In genomic region chr12:53267309-53268008, GRCh38 we compare ENCODE assay signal across 8 cellular contexts. TPM values are rescaled to one million over a fixed set of nuclear protein-coding genes. Genes with fewer than 3 reads are reported as not detected.
A peak's percentile ranks its signal among the peaks of the same experiment; 100 is the strongest.
DNase-seq lines count a peak whose midpoint lies in the region; ATAC-seq and TF ChIP-seq lines count a peak whose summit lies in the region.

No MANE protein-coding gene starts in this region.

- H4K20me1 ChIP-seq in SK-N-SH (ENCODE audit: insufficient read depth) (no peaks in the 10 kb centered on the region), neural progenitor cell (ENCODE audit: low read depth) (peaks cover 4% of the 10 kb centered on the region)

- peaks cover 12% of the 10 kb centered on the region for H3K36me3 Mint-ChIP-seq in neural progenitor cell

- H3K4me1 ChIP-seq in SK-N-SH (ENCODE audit: control insufficient read depth in 1 of 2, insufficient read depth in 2 of 2, low read depth in 1 of 2, low read length in 1 of 2), result peaks cover 5 to 21% of the 10 kb centered on the region in 2 experiments; a peak in 2 of 4 replicates
- H3K4me1 ChIP-seq in effector memory CD4-positive, alpha-beta T cell (ENCODE audit: control insufficient read depth, insufficient read depth, low read length, poor library complexity, severe bottlenecking), result peaks cover 5% of the 10 kb centered on the region
- H3K4me1 ChIP-seq in neural progenitor cell, result peaks cover 24% of the 10 kb centered on the region

- POLR2A ChIA-PET in SK-N-SH (lab: Yijun Ruan, JAX), result interaction anchor here (0.6 to 1.8 kb wide), 5 partner anchors 10 to 233 kb away, joined by 4 to 6 read pairs (median 4); no protein-coding TSS in a partner anchor

- no peaks in the 10 kb centered on the region for H3K9me3 Mint-ChIP-seq in neural progenitor cell

- no peaks in the 10 kb centered on the region for H3K9me2 ChIP-seq in SK-N-SH

- H3K27ac ChIP-seq in SK-N-SH (ENCODE audit: low read depth in 2 of 2, low read length in 1 of 2) (no peak overlapping the region), neural progenitor cell (no peak overlapping the region)
- peak overlapping the region; percentile 61 for H3K27ac ChIP-seq in effector memory CD4-positive, alpha-beta T cell (ENCODE audit: insufficient read depth, low read length, poor library complexity, severe bottlenecking)

- H3K9me3 ChIP-seq in SK-N-SH, result no peaks in the 10 kb centered on the region
- no peaks in the 10 kb centered on the region for H3K9me3 ChIP-seq in effector memory CD4-positive, alpha-beta T cell (ENCODE audit: control insufficient read depth, low read length)
- H3K9me3 ChIP-seq in neural progenitor cell (ENCODE audit: low read depth), result no peaks in the 10 kb centered on the region

- H3K9ac ChIP-seq in SK-N-SH (peak overlapping the region; percentile 74; the same call in 1 of the 2 replicates), neural progenitor cell (no peak overlapping the region)

- H3K4me3 Mint-ChIP-seq in neural progenitor cell, result peak overlapping the region; percentile 100

- TF ChIP-seq CTCF in SK-N-SH (IDR thresholded peaks at IDR 0.05), result no peak
- TF ChIP-seq CTCF in neural progenitor cell (IDR thresholded peaks at IDR 0.05), result no peak

- H3K4me3 ChIP-seq in SK-N-SH (ENCODE audit: low read depth in 2 of 2, low read length in 1 of 2), result peak overlapping the region; percentile 76
- peak overlapping the region; percentile 80 for H3K4me3 ChIP-seq in effector memory CD4-positive, alpha-beta T cell (ENCODE audit: insufficient read depth, low read depth, low read length, poor library complexity, severe bottlenecking)
- peak overlapping the region; percentile 88 for H3K4me3 ChIP-seq in neural progenitor cell

- no peak for ATAC-seq in GM19467 (IDR thresholded peaks at IDR 0.05; ENCODE audit: unreplicated experiment)

- peaks cover 41% of the 10 kb centered on the region for H3K4me1 Mint-ChIP-seq in neural progenitor cell

- H3K36me3 ChIP-seq in SK-N-SH (replicated peaks in 1 of 2; ENCODE audit: control insufficient read depth in 1 of 2, insufficient read depth in 2 of 2, low read length in 1 of 2) (no peaks in the 10 kb centered on the region), neural progenitor cell (peaks cover 5% of the 10 kb centered on the region)
- no peaks in the 10 kb centered on the region for H3K36me3 ChIP-seq in effector memory CD4-positive, alpha-beta T cell (ENCODE audit: control insufficient read depth, insufficient read depth, low read length)

- H3F3A ChIP-seq in SK-N-SH (replicated peaks; ENCODE audit: insufficient read depth) (no peaks in the 10 kb centered on the region), neural progenitor cell (ENCODE audit: low read depth) (peaks cover 8% of the 10 kb centered on the region)

- H3K27me3 ChIP-seq in SK-N-SH (ENCODE audit: insufficient read depth), result no peaks in the 10 kb centered on the region
- H3K27me3 ChIP-seq in effector memory CD4-positive, alpha-beta T cell (replicated peaks; ENCODE audit: control insufficient read depth, insufficient read depth, low read length, poor library complexity, severe bottlenecking), result no peaks in the 10 kb centered on the region
- no peaks in the 10 kb centered on the region for H3K27me3 ChIP-seq in neural progenitor cell

- H3K79me2 ChIP-seq in SK-N-SH (ENCODE audit: insufficient read depth) (peaks cover 43% of the 10 kb centered on the region), neural progenitor cell (ENCODE audit: low read depth) (peaks cover 36% of the 10 kb centered on the region)

- WGBS in SK-N-SH (ENCODE audit: low lambda C conversion rate), result 60% methylated on average over 17 of the region's 17 CpGs

- H3K27me3 Mint-ChIP-seq in neural progenitor cell (ENCODE audit: insufficient read depth, low read depth), result peaks cover 3% of the 10 kb centered on the region

- H3K4me2 ChIP-seq in SK-N-SH, result peak overlapping the region; percentile 95
- peak overlapping the region; percentile 93 for H3K4me2 ChIP-seq in neural progenitor cell

- H2AFZ ChIP-seq in SK-N-SH (ENCODE audit: low read depth), result peak overlapping the region; percentile 90
- H2AFZ ChIP-seq in neural progenitor cell (replicated peaks), result peak overlapping the region; percentile 82

- CTCF ChIA-PET in SK-N-SH (lab: Yijun Ruan, JAX), result interaction anchor here (0.6 to 14.0 kb wide), 29 partner anchors 8 to 993 kb away, joined by 3 to 223 read pairs (median 4); partner anchors contain the start of genes AAAS, CSAD and ZNF740

- no peak for TF ChIP-seq EP300 in SK-N-SH (IDR thresholded peaks at IDR 0.05; ENCODE audit: borderline replicate concordance in 1 of 2, low read depth in 1 of 2, low read length in 1 of 2)

- no peak for TF ChIP-seq RAD21 in SK-N-SH (IDR thresholded peaks at IDR 0.05; ENCODE audit: low read length)

- DNase-seq in activated T-cell treated with anti-CD3 and anti-CD28 coated beads for 48 hours (ENCODE audit: low read depth) (peak; percentile 40), activated T-cell treated with anti-CD3 and anti-CD28 coated beads for 4 hours (no peak), SK-N-SH (no peak), neural progenitor cell (ENCODE audit: low spot score) (no peak), cerebellar cortex (ENCODE audit: low spot score) (no peak), NCI-H2081 (lab: John Stamatoyannopoulos, UW) (no peak)
- no peak for DNase-seq in effector memory CD4-positive, alpha-beta T cell

- peak overlapping the region; percentile 95 for H3K27ac Mint-ChIP-seq in neural progenitor cell

TF ChIP-seq in SK-N-SH, 30 proteins besides CTCF, POLR2A, EP300 and RAD21:
- no peak for TF ChIP-seq JUND (IDR thresholded peaks at IDR 0.05)
- no peak for TF ChIP-seq TEAD4 (IDR thresholded peaks at IDR 0.05; ENCODE audit: borderline replicate concordance, insufficient read depth)
- no peak for TF ChIP-seq FOSL2 (IDR thresholded peaks at IDR 0.05; ENCODE audit: borderline replicate concordance, low read depth)
- TF ChIP-seq, protein P1, sequence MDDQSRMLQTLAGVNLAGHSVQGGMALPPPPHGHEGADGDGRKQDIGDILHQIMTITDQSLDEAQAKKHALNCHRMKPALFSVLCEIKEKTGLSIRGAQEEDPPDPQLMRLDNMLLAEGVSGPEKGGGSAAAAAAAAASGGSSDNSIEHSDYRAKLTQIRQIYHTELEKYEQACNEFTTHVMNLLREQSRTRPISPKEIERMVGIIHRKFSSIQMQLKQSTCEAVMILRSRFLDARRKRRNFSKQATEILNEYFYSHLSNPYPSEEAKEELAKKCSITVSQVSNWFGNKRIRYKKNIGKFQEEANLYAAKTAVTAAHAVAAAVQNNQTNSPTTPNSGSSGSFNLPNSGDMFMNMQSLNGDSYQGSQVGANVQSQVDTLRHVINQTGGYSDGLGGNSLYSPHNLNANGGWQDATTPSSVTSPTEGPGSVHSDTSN (IDR thresholded peaks at IDR 0.05), result no peak
- TF ChIP-seq FOXM1 (IDR thresholded peaks at IDR 0.05; ENCODE audit: low read depth), result no peak
- no peak for TF ChIP-seq RCOR1 (IDR thresholded peaks at IDR 0.05; ENCODE audit: low read length)
- TF ChIP-seq SIN3A (IDR thresholded peaks at IDR 0.05; ENCODE audit: borderline replicate concordance, low read depth, low read length), result no peak
- TF ChIP-seq, protein P2, sequence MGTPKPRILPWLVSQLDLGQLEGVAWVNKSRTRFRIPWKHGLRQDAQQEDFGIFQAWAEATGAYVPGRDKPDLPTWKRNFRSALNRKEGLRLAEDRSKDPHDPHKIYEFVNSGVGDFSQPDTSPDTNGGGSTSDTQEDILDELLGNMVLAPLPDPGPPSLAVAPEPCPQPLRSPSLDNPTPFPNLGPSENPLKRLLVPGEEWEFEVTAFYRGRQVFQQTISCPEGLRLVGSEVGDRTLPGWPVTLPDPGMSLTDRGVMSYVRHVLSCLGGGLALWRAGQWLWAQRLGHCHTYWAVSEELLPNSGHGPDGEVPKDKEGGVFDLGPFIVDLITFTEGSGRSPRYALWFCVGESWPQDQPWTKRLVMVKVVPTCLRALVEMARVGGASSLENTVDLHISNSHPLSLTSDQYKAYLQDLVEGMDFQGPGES (IDR thresholded peaks at IDR 0.05; ENCODE audit: low read depth, low read length), result no peak
- no peak for TF ChIP-seq POLR2AphosphoS5 (IDR thresholded peaks at IDR 0.05; ENCODE audit: low read depth, low read length)
- no peak for TF ChIP-seq ELF1 (IDR thresholded peaks at IDR 0.05)
- TF ChIP-seq USF1 (IDR thresholded peaks at IDR 0.05; ENCODE audit: borderline replicate concordance, low read depth), result no peak

RNA-seq across cellular contexts. Expression of gene ESPL1, which starts 0.6 kb away (rescaled TPM):
- polyA plus RNA-seq in SK-N-SH (2012; rRNA removed), result 6.9 and 8.6 TPM in 2 replicates
- 2.3 and 4.0 TPM in 2 replicates for polyA plus RNA-seq in SK-N-SH (2012; cell fraction: cytosol; rRNA removed)
- polyA plus RNA-seq in SK-N-SH (2012; cell fraction: nucleus; rRNA removed), result 27.7 and 28.7 TPM in 2 replicates
- 34.3 and 54.0 TPM in 2 replicates for total RNA-seq in neural progenitor cell (ENCODE audit: low replicate concordance)

RNA-seq across cellular contexts. Expression of gene PFDN5, which starts 27.9 kb away (rescaled TPM):
- polyA plus RNA-seq in SK-N-SH (2012; rRNA removed), result 1,198 and 1,880 TPM in 2 replicates
- polyA plus RNA-seq in SK-N-SH (2012; cell fraction: cytosol; rRNA removed), result 1,472 and 1,558 TPM in 2 replicates
- polyA plus RNA-seq in SK-N-SH (2012; cell fraction: nucleus; rRNA removed), result 1,484 and 1,670 TPM in 2 replicates
- 425 and 443 TPM in 2 replicates for total RNA-seq in neural progenitor cell (ENCODE audit: low replicate concordance)

RNA-seq across cellular contexts. Expression of gene MYG1, which starts 32.0 kb away (rescaled TPM):
- 93.5 and 101 TPM in 2 replicates for polyA plus RNA-seq in SK-N-SH (2012; rRNA removed)
- polyA plus RNA-seq in SK-N-SH (2012; cell fraction: cytosol; rRNA removed), result 56.9 and 73.3 TPM in 2 replicates
- polyA plus RNA-seq in SK-N-SH (2012; cell fraction: nucleus; rRNA removed), result 109 and 132 TPM in 2 replicates
- 48.8 and 55.7 TPM in 2 replicates for total RNA-seq in neural progenitor cell (ENCODE audit: low replicate concordance)

RNA-seq across cellular contexts. Expression of gene RARG, which starts 35.5 kb away (rescaled TPM):
- 35.0 and 36.6 TPM in 2 replicates for polyA plus RNA-seq in SK-N-SH (2012; rRNA removed)
- polyA plus RNA-seq in SK-N-SH (2012; cell fraction: cytosol; rRNA removed), result 20.6 and 30.6 TPM in 2 replicates
- 67.2 and 75.5 TPM in 2 replicates for polyA plus RNA-seq in SK-N-SH (2012; cell fraction: nucleus; rRNA removed)
- 17.0 and 30.9 TPM in 2 replicates for total RNA-seq in neural progenitor cell (ENCODE audit: low replicate concordance)

RNA-seq across cellular contexts. Expression of gene AAAS, which starts 54.0 kb away (rescaled TPM):
- 64.9 and 70.6 TPM in 2 replicates for polyA plus RNA-seq in SK-N-SH (2012; rRNA removed)
- 23.5 and 30.1 TPM in 2 replicates for polyA plus RNA-seq in SK-N-SH (2012; cell fraction: cytosol; rRNA removed)
- 274 and 299 TPM in 2 replicates for polyA plus RNA-seq in SK-N-SH (2012; cell fraction: nucleus; rRNA removed)
- total RNA-seq in neural progenitor cell (ENCODE audit: low replicate concordance), result 51.0 and 105 TPM in 2 replicates
